ENCODE assay signal across 22 cellular contexts in the genomic region with DNA sequence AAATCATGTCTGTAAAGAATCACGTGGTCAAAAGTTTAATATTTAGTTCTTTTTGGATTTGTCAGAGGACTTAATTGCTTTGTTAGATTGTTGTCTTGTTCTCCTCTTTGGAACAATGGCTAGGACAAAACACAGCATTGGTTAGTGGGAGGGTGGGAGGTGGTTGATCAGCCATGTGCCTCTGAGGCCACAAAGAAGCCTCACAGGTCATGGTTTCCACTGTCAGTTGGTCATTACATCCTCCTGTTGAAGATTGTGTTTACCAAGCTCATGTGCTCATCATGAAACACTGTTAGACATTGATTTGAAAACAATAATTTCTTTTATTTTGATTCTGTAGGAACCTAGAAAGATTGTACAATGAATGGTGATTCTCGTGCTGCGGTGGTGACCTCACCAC. TPM values are rescaled to one million over a fixed set of nuclear protein-coding genes. Genes with fewer than 3 reads are reported as not detected.
A peak's percentile ranks its signal among the peaks of the same experiment; 100 is the strongest.
DNase-seq lines count a peak whose midpoint lies in the region; ATAC-seq lines count a peak whose summit lies in the region.
"Had no signal": no experiment of that assay in that cellular context is flagged by ENCODE, and none has a peak within 500 bp of the region (broad histone marks: within the 10 kb centered on the region; RNA-seq: fewer than 3 reads in every experiment).

No MANE protein-coding gene starts in this region.

- DNase-seq in activated T-cell treated with anti-CD3 and anti-CD28 coated beads, Interleukin-2, amount 50 U/mL, for 24 hours: no peak
- no peak for DNase-seq in activated T-cell treated with anti-CD3 and anti-CD28 coated beads for 4 hours
- no peak for DNase-seq in activated CD4-positive, alpha-beta memory T cell treated with anti-CD3 and anti-CD28 coated beads for 36 hours
- peak; percentile 88 for DNase-seq in foreskin melanocyte
- DNase-seq in stimulated activated effector memory CD8-positive, alpha-beta T cell treated with anti-CD3 and anti-CD28 coated beads, Interleukin-12 subunit alpha, Interleukin-12 subunit beta, amount 100 ng/mL, for 72 hours (ENCODE audit: low spot score in 2 of 2): no peak
- DNase-seq in 8988T: no peak
- no peak for DNase-seq in NCI-H82 treated with DMSO at 0.1 percent for 48 hours (lab: John Stamatoyannopoulos, UW; ENCODE audit: unreplicated experiment)
- no peak for DNase-seq in ACHN
- DNase-seq: activated gamma-delta T cell treated with Interleukin-2 at 50 U/mL for 16 hours; EL; Karpas-422; left colon; NCI-H1105; NCI-H2081 treated with DMSO at 0.1 percent for 48 hours; NCI-H446 treated with DMSO at 0.1 percent for 48 hours; stimulated activated CD4-positive, alpha-beta T cell treated with anti-CD3 and anti-CD28 coated beads, Interleukin-4, amount 100 ng/mL, for 1 hour; stomach had no signal

- no peaks in the 10 kb centered on the region for H3K9me3 Mint-ChIP-seq in activated T-cell treated with anti-CD3 and anti-CD28 coated beads, Interleukin-2, amount 50 U/mL, for 24 hours
- H3K9me3 Mint-ChIP-seq in activated CD4-positive, alpha-beta memory T cell treated with anti-CD3 and anti-CD28 coated beads for 36 hours: no peaks in the 10 kb centered on the region
- H3K9me3 Mint-ChIP-seq in stimulated activated effector memory CD8-positive, alpha-beta T cell treated with anti-CD3 and anti-CD28 coated beads, Interleukin-12 subunit alpha, Interleukin-12 subunit beta, amount 100 ng/mL, for 72 hours: no peaks in the 10 kb centered on the region
- H3K9me3 Mint-ChIP-seq: central memory CD8-positive, alpha-beta T cell; mesothelial cell of epicardium had no signal

- peak; percentile 63 for ATAC-seq in stimulated activated effector memory CD8-positive, alpha-beta T cell treated with anti-CD3 and anti-CD28 coated beads, Interleukin-12 subunit alpha, Interleukin-12 subunit beta, amount 100 ng/mL, for 72 hours
- ATAC-seq: esophagus mucosa, gastroesophageal sphincter, left colon, Panc1 had no signal

- peaks cover 56% of the 10 kb centered on the region for H3K4me1 Mint-ChIP-seq in activated T-cell treated with anti-CD3 and anti-CD28 coated beads, Interleukin-2, amount 50 U/mL, for 24 hours (ENCODE audit: low read depth)
- H3K4me1 Mint-ChIP-seq in activated CD4-positive, alpha-beta memory T cell treated with anti-CD3 and anti-CD28 coated beads for 36 hours (ENCODE audit: low read depth): peaks cover 50% of the 10 kb centered on the region
- H3K4me1 Mint-ChIP-seq in stimulated activated effector memory CD8-positive, alpha-beta T cell treated with anti-CD3 and anti-CD28 coated beads, Interleukin-12 subunit alpha, Interleukin-12 subunit beta, amount 100 ng/mL, for 72 hours: peaks cover 37% of the 10 kb centered on the region

- in situ Hi-C loops in ACHN (cut with HindIII; ENCODE audit: low pct_ligation_motif_present, low pct_unique_long_range_greater_than_20kb, low sequenced_read_pairs): no loop called here

- H3K27me3 Mint-ChIP-seq in activated T-cell treated with anti-CD3 and anti-CD28 coated beads, Interleukin-2, amount 50 U/mL, for 24 hours: no peaks in the 10 kb centered on the region
- no peaks in the 10 kb centered on the region for H3K27me3 Mint-ChIP-seq in activated CD4-positive, alpha-beta memory T cell treated with anti-CD3 and anti-CD28 coated beads for 36 hours
- H3K27me3 Mint-ChIP-seq: central memory CD8-positive, alpha-beta T cell had no signal

- CTCF ChIA-PET in activated CD4-positive, alpha-beta memory T cell treated with anti-CD3 and anti-CD28 coated beads for 36 hours (lab: Charles Lee): no interaction called here

- no peak overlapping the region for H3K4me3 Mint-ChIP-seq in activated T-cell treated with anti-CD3 and anti-CD28 coated beads, Interleukin-2, amount 50 U/mL, for 24 hours
- H3K4me3 Mint-ChIP-seq in activated CD4-positive, alpha-beta memory T cell treated with anti-CD3 and anti-CD28 coated beads for 36 hours: no peak overlapping the region
- no peak overlapping the region for H3K4me3 Mint-ChIP-seq in stimulated activated effector memory CD8-positive, alpha-beta T cell treated with anti-CD3 and anti-CD28 coated beads, Interleukin-12 subunit alpha, Interleukin-12 subunit beta, amount 100 ng/mL, for 72 hours
- H3K4me3 Mint-ChIP-seq: central memory CD8-positive, alpha-beta T cell; mesothelial cell of epicardium had no signal

- H3K27ac Mint-ChIP-seq in activated T-cell treated with anti-CD3 and anti-CD28 coated beads, Interleukin-2, amount 50 U/mL, for 24 hours: peak overlapping the region; percentile 71
- peak overlapping the region; percentile 15 for H3K27ac Mint-ChIP-seq in activated CD4-positive, alpha-beta memory T cell treated with anti-CD3 and anti-CD28 coated beads for 36 hours
- H3K27ac Mint-ChIP-seq in stimulated activated effector memory CD8-positive, alpha-beta T cell treated with anti-CD3 and anti-CD28 coated beads, Interleukin-12 subunit alpha, Interleukin-12 subunit beta, amount 100 ng/mL, for 72 hours: peak overlapping the region; percentile 29
- H3K27ac Mint-ChIP-seq: mesothelial cell of epicardium had no signal

- H3K36me3 Mint-ChIP-seq in activated T-cell treated with anti-CD3 and anti-CD28 coated beads, Interleukin-2, amount 50 U/mL, for 24 hours (ENCODE audit: low read depth): peaks cover 49% of the 10 kb centered on the region
- peaks cover 16% of the 10 kb centered on the region for H3K36me3 Mint-ChIP-seq in activated CD4-positive, alpha-beta memory T cell treated with anti-CD3 and anti-CD28 coated beads for 36 hours
- H3K36me3 Mint-ChIP-seq in stimulated activated effector memory CD8-positive, alpha-beta T cell treated with anti-CD3 and anti-CD28 coated beads, Interleukin-12 subunit alpha, Interleukin-12 subunit beta, amount 100 ng/mL, for 72 hours: peaks cover 54% of the 10 kb centered on the region

- POLR2A ChIA-PET in activated CD4-positive, alpha-beta memory T cell treated with anti-CD3 and anti-CD28 coated beads for 36 hours (lab: Charles Lee): no interaction called here

- intact Hi-C loops in activated CD4-positive, alpha-beta memory T cell treated with anti-CD3 and anti-CD28 coated beads for 36 hours (cut with micrococcal nuclease): no loop called here

RNA-seq across cellular contexts. Expression of gene ADD1, which starts 31.9 kb away (rescaled TPM):
- total RNA-seq in activated CD4-positive, alpha-beta memory T cell treated with anti-CD3 and anti-CD28 coated beads for 36 hours: 100 to 1,000 TPM; 212 TPM

Comparison
In these comparisons a context has a peak if more than half of its experiments do, and no peak if none do; other contexts are left out.
1. H3K27ac Mint-ChIP-seq: peak in every context shown above with its lines; median percentile 71 in activated T-cell treated with anti-CD3 and anti-CD28 coated beads, Interleukin-2, amount 50 U/mL, for 24 hours; 29 in stimulated activated effector memory CD8-positive, alpha-beta T cell treated with anti-CD3 and anti-CD28 coated beads, Interleukin-12 subunit alpha, Interleukin-12 subunit beta, amount 100 ng/mL, for 72 hours; 15 in activated CD4-positive, alpha-beta memory T cell treated with anti-CD3 and anti-CD28 coated beads for 36 hours.